In genomic region chr2:219543596-219544358, GRCh38 we compare ENCODE assay signal across 8 cellular contexts. TPM values are rescaled to one million over a fixed set of nuclear protein-coding genes. Genes with fewer than 3 reads are reported as not detected.
DNase-seq lines count a peak whose midpoint lies in the region; ATAC-seq and TF ChIP-seq lines count a peak whose summit lies in the region.

CHPF (minus strand) TSS chr2:219543809; CDS start chr2:219543538, 271 bp downstream.
TMEM198 (plus strand) TSS chr2:219544028; CDS start chr2:219544728, 700 bp downstream.

- peak within 1 kb of the TSS; percentile 55 for H3K4me3 ChIP-seq in fibroblast of mammary gland (ENCODE audit: control insufficient read depth, low read depth, low read length)

- H3K36me3 Mint-ChIP-seq in naive thymus-derived CD8-positive, alpha-beta T cell = no peaks in the 10 kb centered on the region
- peaks cover 17 to 29% of the 10 kb centered on the region in 2 donors for H3K36me3 Mint-ChIP-seq in stimulated activated naive B cell treated with anti-CD40 and anti-IgM and Interleukin-4, amounts not matched to agents 10 μg/mL and 1 μg/mL and 100 μg/mL, for 72 hours

- no peaks in the 10 kb centered on the region for H3K9me3 Mint-ChIP-seq in naive thymus-derived CD8-positive, alpha-beta T cell
- no peaks in the 10 kb centered on the region for H3K9me3 Mint-ChIP-seq in stimulated activated naive B cell treated with anti-CD40 and anti-IgM and Interleukin-4, amounts not matched to agents 10 μg/mL and 1 μg/mL and 100 μg/mL, for 72 hours

- H3K27ac Mint-ChIP-seq in naive thymus-derived CD8-positive, alpha-beta T cell = peak within 1 kb of the TSS; percentile 28 to 91 (median 76)
- H3K27ac Mint-ChIP-seq in stimulated activated naive B cell treated with anti-CD40 and anti-IgM and Interleukin-4, amounts not matched to agents 10 μg/mL and 1 μg/mL and 100 μg/mL, for 72 hours = peak within 1 kb of the TSS; percentile 90

- peak within 1 kb of the TSS; percentile 94 for H3K27ac ChIP-seq in RWPE1

- H3K27me3 Mint-ChIP-seq in naive thymus-derived CD8-positive, alpha-beta T cell = peaks cover 11 to 25% (median 17%) of the 10 kb centered on the region in 5 donors
- H3K27me3 Mint-ChIP-seq in stimulated activated naive B cell treated with anti-CD40 and anti-IgM and Interleukin-4, amounts not matched to agents 10 μg/mL and 1 μg/mL and 100 μg/mL, for 72 hours = peaks cover 58 to 87% of the 10 kb centered on the region in 2 donors

- CTCF ChIA-PET in RWPE1 (lab: Yijun Ruan, JAX) = interaction anchor here (0.7 to 5.5 kb wide), 3 partner anchors 11 to 131 kb away, joined by 3 to 25 read pairs (median 6); no protein-coding TSS in a partner anchor

- H3K4me3 Mint-ChIP-seq in naive thymus-derived CD8-positive, alpha-beta T cell = peak within 1 kb of the TSS; percentile 79 to 93 (median 85)
- peak within 1 kb of the TSS; percentile 83 to 84 for H3K4me3 Mint-ChIP-seq in stimulated activated naive B cell treated with anti-CD40 and anti-IgM and Interleukin-4, amounts not matched to agents 10 μg/mL and 1 μg/mL and 100 μg/mL, for 72 hours

- POLR2A ChIA-PET in RWPE1 (lab: Yijun Ruan, JAX; ENCODE audit: low non-redundant PET) = interaction anchor here (0.6 to 1.3 kb wide), 2 partner anchors 27 to 1628 kb away, joined by 3 read pairs; partner anchors contain the start of gene OBSL1
- POLR2A ChIA-PET in naive thymus-derived CD8-positive, alpha-beta T cell (lab: Charles Lee) = interaction anchor here (0.8 to 0.9 kb wide), 3 partner anchors 102 to 337 kb away, joined by 3 to 4 read pairs (median 3); partner anchors contain the start of gene ZFAND2B

- H3K4me1 Mint-ChIP-seq in naive thymus-derived CD8-positive, alpha-beta T cell = peaks cover 12 to 29% (median 23%) of the 10 kb centered on the region in 4 donors
- peaks cover 14 to 29% of the 10 kb centered on the region in 2 donors for H3K4me1 Mint-ChIP-seq in stimulated activated naive B cell treated with anti-CD40 and anti-IgM and Interleukin-4, amounts not matched to agents 10 μg/mL and 1 μg/mL and 100 μg/mL, for 72 hours

- DNase-seq in EH (ENCODE audit: low read depth) (peak; percentile 99), H4 (ENCODE audit: low spot score) (peak; percentile 95), LoVo (ENCODE audit: low spot score) (peak; percentile 94), RWPE1 (ENCODE audit: low spot score) (peak; percentile 99), fibroblast of mammary gland (ENCODE audit: low read depth) (peak; percentile 96)
- peak; percentile 90 for DNase-seq in activated T-helper 9 cell treated with anti-CD3 and anti-CD28 coated beads, Interleukin-2, amount 50 U/mL, for 16 hours (ENCODE audit: low read depth)
- peak; percentile 79 to 95 (median 86) for DNase-seq in naive thymus-derived CD8-positive, alpha-beta T cell
- DNase-seq in stimulated activated naive B cell treated with anti-CD40 and anti-IgM and Interleukin-4, amounts not matched to agents 10 μg/mL and 1 μg/mL and 100 μg/mL, for 72 hours = peak; percentile 92

- TF ChIP-seq CTCF in RWPE1 (conservative IDR thresholded peaks at IDR 0.05; ENCODE audit: low read depth) (no peak), fibroblast of mammary gland (conservative IDR thresholded peaks at IDR 0.05; ENCODE audit: control insufficient read depth, insufficient read depth, low read depth, low read length) (no peak)

- ATAC-seq in naive thymus-derived CD8-positive, alpha-beta T cell = peak; percentile 69 to 73
- ATAC-seq in stimulated activated naive B cell treated with anti-CD40 and anti-IgM and Interleukin-4, amounts not matched to agents 10 μg/mL and 1 μg/mL and 100 μg/mL, for 72 hours (replicated peaks) = peak; percentile 79 to 81

RNA-seq across cellular contexts. Expression of gene CHPF, which starts in this region (rescaled TPM):
- total RNA-seq in H4 (2014; rRNA removed; shearing (Covaris generic)) = 53.9 and 85.6 TPM in 2 replicates
- total RNA-seq in naive thymus-derived CD8-positive, alpha-beta T cell = 1 to 10 TPM; 3.7 to 3.8 TPM
- polyA plus RNA-seq in naive thymus-derived CD8-positive, alpha-beta T cell = 1 to 10 TPM; 3.8 to 4.2 (median 4.2) TPM

RNA-seq across cellular contexts. Expression of gene TMEM198, which starts in this region (rescaled TPM):
- total RNA-seq in H4 (2014; rRNA removed; shearing (Covaris generic)) = 0.86 and 1.9 TPM in 2 replicates
- under 1 TPM; 0.36 to 0.49 TPM for total RNA-seq in naive thymus-derived CD8-positive, alpha-beta T cell
- under 1 TPM in 1 of 3 donors, not detected in 2; 0.21 TPM for polyA plus RNA-seq in naive thymus-derived CD8-positive, alpha-beta T cell

Comparison
In these comparisons a context has a peak if more than half of its experiments do, and no peak if none do; other contexts are left out.
1. Peak in every context shown above with its lines: DNase-seq, ATAC-seq, H3K4me3 ChIP-seq and H3K27ac ChIP-seq.
2. RNA of gene CHPF (total RNA-seq): 53.9 to 85.6 TPM in H4; 3.7 to 3.8 TPM in naive thymus-derived CD8-positive, alpha-beta T cell; every median in the first group is over 10 times any median in the second.